In the genomic region with DNA sequence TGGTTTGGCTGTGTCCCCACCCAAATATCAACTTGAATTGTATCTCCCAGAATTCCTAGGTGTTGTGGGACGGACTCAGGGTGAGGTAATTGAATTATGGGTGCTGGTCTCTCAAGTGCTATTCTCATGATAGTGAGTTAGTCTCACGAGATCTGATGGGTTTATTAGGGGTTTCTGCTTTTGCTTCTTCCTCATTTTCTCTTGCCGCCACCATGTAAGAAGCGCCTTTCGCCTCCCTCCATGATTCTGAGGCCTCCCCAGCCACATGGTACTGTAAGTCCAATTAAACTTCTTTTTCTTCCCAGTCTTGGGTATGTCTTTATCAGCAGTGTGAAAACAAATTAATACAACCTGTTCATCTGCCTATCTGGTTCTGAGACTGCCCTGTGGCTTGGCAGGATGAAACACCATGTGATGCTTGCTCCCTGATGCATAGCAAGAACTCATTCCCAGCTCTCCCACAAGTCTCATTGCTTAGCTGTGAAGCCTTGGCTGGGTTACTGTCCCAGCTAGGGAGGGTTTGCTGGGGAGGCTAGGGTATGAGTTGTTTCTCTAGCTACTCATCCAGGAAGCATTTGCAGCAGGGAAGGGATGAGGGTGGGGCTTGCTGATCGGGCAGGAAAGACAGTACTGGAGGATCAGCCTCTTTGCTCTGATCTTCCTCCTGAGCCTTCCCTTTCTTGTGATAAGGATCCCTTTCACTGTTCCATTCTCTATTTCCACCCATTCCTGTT, we compare ENCODE assay signal across 10 cellular contexts. TPM values are rescaled to one million over a fixed set of nuclear protein-coding genes. Genes with fewer than 3 reads are reported as not detected.
DNase-seq lines count a peak whose midpoint lies in the region; ATAC-seq and TF ChIP-seq lines count a peak whose summit lies in the region.
"Had no signal": no experiment of that assay in that cellular context is flagged by ENCODE, and none has a peak within 500 bp of the region (broad histone marks: within the 10 kb centered on the region; RNA-seq: fewer than 3 reads in every experiment).

No MANE protein-coding gene starts in this region.

- TF ChIP-seq CTCF in foreskin fibroblast (IDR thresholded peaks at IDR 0.05; ENCODE audit: low read depth, low read length): no peak
- TF ChIP-seq CTCF in stomach (IDR thresholded peaks at IDR 0.05): no peak

- H3K36me3 ChIP-seq in stomach: no peaks in the 10 kb centered on the region
- H3K36me3 ChIP-seq in SJCRH30: no peaks in the 10 kb centered on the region

- ATAC-seq in HG03175 (IDR thresholded peaks at IDR 0.05; ENCODE audit: unreplicated experiment): no peak

- DNase-seq in T1000 (lab: John Stamatoyannopoulos, UW) (peak; percentile 53), foreskin fibroblast (peak; percentile 94 to 97), stomach (no peak), SIG-M5 (lab: John Stamatoyannopoulos, UW) (no peak), SJCRH30 (no peak), NCI-H2227 (lab: John Stamatoyannopoulos, UW; ENCODE audit: unreplicated experiment) (no peak)
- DNase-seq: effector memory CD4-positive, alpha-beta T cell; NCI-H2029 treated with DMSO at 0.1 percent for 48 hours had no signal

- TF ChIP-seq POLR2A in GM19193 (IDR thresholded peaks at IDR 0.05; ENCODE audit: extremely low read depth, insufficient read depth, insufficient read length): peak; percentile 26
- TF ChIP-seq POLR2A in stomach (IDR thresholded peaks at IDR 0.05): no peak

- H3K27ac ChIP-seq in stomach (peak overlapping the region in 3 of 5 donors; percentile 52 to 65 (median 63)), SJCRH30 (no peak overlapping the region)

- no peak for TF ChIP-seq EP300 in stomach (IDR thresholded peaks at IDR 0.05)

- H3K27me3 ChIP-seq in stomach (no peaks in the 10 kb centered on the region), SJCRH30 (no peaks in the 10 kb centered on the region)

- H3K4me1 ChIP-seq in stomach: peaks cover 0 to 28% (median 11%) of the 10 kb centered on the region in 4 donors
- H3K4me1 ChIP-seq in SJCRH30: no peaks in the 10 kb centered on the region

- H3K9me3 ChIP-seq in stomach: peaks cover 0 to 12% (median 7%) of the 10 kb centered on the region in 4 donors
- H3K9me3 ChIP-seq in SJCRH30 (replicated peaks): peaks cover 5% of the 10 kb centered on the region; the same call in 1 of the 2 replicates

- intact Hi-C loops in stomach (cut with DNase I; ENCODE audit: low total_unique reads): no loop called here

- WGBS in stomach, 5 donors: 72 to 79% (median 77%) methylated on average over 6 of the region's 6 CpGs

- H3K4me3 ChIP-seq in foreskin fibroblast (ENCODE audit: low read depth in 1 of 2, low read length in 2 of 2) (peak overlapping the region; percentile 35 to 36), stomach (peak overlapping the region in 1 of 4 donors; percentile 4), SJCRH30 (no peak overlapping the region)

RNA-seq across cellular contexts. Expression of a gene that starts 3.7 kb away (rescaled TPM):
- total RNA-seq in stomach: 10 to 100 TPM; 49.6 to 70.6 (median 62.5) TPM
- 100 to 1,000 TPM in 1 of 3 donors, 10 to 100 TPM in 2; 58.1 to 128 (median 63.1) TPM for polyA plus RNA-seq in stomach
- 0.51 and 0.67 TPM in 2 replicates for total RNA-seq in SJCRH30 (2014; rRNA removed; shearing (Covaris generic))

RNA-seq across cellular contexts. Expression of a gene that starts 43.9 kb away (rescaled TPM):
- 10 to 100 TPM in 4 of 5 donors, 1 to 10 TPM in 1; 7.6 to 74.5 (median 25.4) TPM for total RNA-seq in stomach
- 10 to 100 TPM; 12.5 to 36.8 (median 31.9) TPM for polyA plus RNA-seq in stomach
- 70.2 and 70.9 TPM in 2 replicates for total RNA-seq in SJCRH30 (2014; rRNA removed; shearing (Covaris generic))

Comparison
In these comparisons a context has a peak if more than half of its experiments do, and no peak if none do; other contexts are left out.
1. DNase-seq: peak in T1000 (single experiment) and foreskin fibroblast (2 of 2); none in stomach (single experiment), SIG-M5 (single experiment), SJCRH30 (0 of 2) and NCI-H2227 (single experiment).
2. RNA of a gene that starts 3.7 kb away (total RNA-seq): 49.6 to 70.6 TPM in stomach; 0.51 to 0.67 TPM in SJCRH30; every median in the first group is over 10 times any median in the second.